19 cellular contexts compared by ENCODE assay signal in genomic region chr6:7283676-7284075, GRCh38.
"Had no signal": no experiment of that assay in that cellular context is flagged by ENCODE, and none has a peak within 500 bp of the region (broad histone marks: within the 10 kb centered on the region; RNA-seq: fewer than 3 reads in every experiment).

No MANE protein-coding gene starts in this region.

- H3K4me1 ChIP-seq: gastrocnemius medialis had no signal

- H3K9me3 ChIP-seq: gastrocnemius medialis, right atrium auricular region, suprapubic skin, tibial artery had no signal

- H3K4me3 ChIP-seq: gastrocnemius medialis, right atrium auricular region, suprapubic skin, tibial artery had no signal

- H3K27ac ChIP-seq: gastrocnemius medialis, right atrium auricular region, suprapubic skin, tibial artery had no signal

- H3K9me3 Mint-ChIP-seq: activated CD4-positive, alpha-beta memory T cell treated with anti-CD3 and anti-CD28 coated beads for 36 hours; effector memory CD8-positive, alpha-beta T cell; natural killer cell had no signal

- H3K27me3 Mint-ChIP-seq: activated CD4-positive, alpha-beta memory T cell treated with anti-CD3 and anti-CD28 coated beads for 36 hours; effector memory CD8-positive, alpha-beta T cell had no signal

- H3K27me3 ChIP-seq: gastrocnemius medialis, right atrium auricular region, suprapubic skin, tibial artery had no signal

- ATAC-seq: effector memory CD8-positive, alpha-beta T cell; gastrocnemius medialis; left cardiac atrium; natural killer cell had no signal

- H3K4me3 Mint-ChIP-seq: activated CD4-positive, alpha-beta memory T cell treated with anti-CD3 and anti-CD28 coated beads for 36 hours; effector memory CD8-positive, alpha-beta T cell; natural killer cell had no signal

- DNase-seq: activated CD4-positive, alpha-beta memory T cell treated with anti-CD3 and anti-CD28 coated beads for 36 hours; activated CD4-positive, alpha-beta T cell treated with anti-CD3 and anti-CD28 coated beads for 4 hours; activated naive CD4-positive, alpha-beta T cell; amniotic stem cell; caudate nucleus; cortex of kidney; effector memory CD8-positive, alpha-beta T cell; erythroblast; gastrocnemius medialis; glutamatergic neuron; left cardiac atrium; midbrain; natural killer cell; stimulated activated CD4-positive, alpha-beta T cell treated with anti-CD3 and anti-CD28 coated beads, Interleukin-15, amount 100 ng/mL, for 24 hours; stimulated activated CD4-positive, alpha-beta T cell treated with anti-CD3 and anti-CD28 coated beads, Interleukin-2, amount 100 ng/mL, for 24 hours; stimulated activated naive CD4-positive, alpha-beta T cell; tibial artery had no signal

- H3K27ac Mint-ChIP-seq: activated CD4-positive, alpha-beta memory T cell treated with anti-CD3 and anti-CD28 coated beads for 36 hours had no signal
